13 cellular contexts compared by ENCODE assay signal in genomic region chr11:119743041-119743440, GRCh38. TPM values are rescaled to one million over a fixed set of nuclear protein-coding genes. Genes with fewer than 3 reads are reported as not detected.
DNase-seq lines count a peak whose midpoint lies in the region; ATAC-seq and TF ChIP-seq lines count a peak whose summit lies in the region.
"Had no signal": no experiment of that assay in that cellular context is flagged by ENCODE, and none has a peak within 500 bp of the region (broad histone marks: within the 10 kb centered on the region; RNA-seq: fewer than 3 reads in every experiment).

No MANE protein-coding gene starts in this region.

- no peak for ATAC-seq in naive thymus-derived CD4-positive, alpha-beta T cell
- no peak for ATAC-seq in upper lobe of right lung
- ATAC-seq in HG03095 (IDR thresholded peaks at IDR 0.05; ENCODE audit: unreplicated experiment) = no peak
- no peak for ATAC-seq in HG03045 (IDR thresholded peaks at IDR 0.05; ENCODE audit: unreplicated experiment)

- BruUV-seq in mammary epithelial cell (replicated peaks; lab: Mats Ljungman, UMichigan) = no TSS peak

- H3K27me3 ChIP-seq in breast epithelium (peaks cover 0 to 7% of the 10 kb centered on the region in 2 donors), mammary epithelial cell (ENCODE audit: insufficient read depth, low read length) (peaks cover 2% of the 10 kb centered on the region), colonic mucosa (peaks cover 3% of the 10 kb centered on the region), upper lobe of right lung (peaks cover 45% of the 10 kb centered on the region)
- no peaks in the 10 kb centered on the region for H3K27me3 ChIP-seq in naive thymus-derived CD4-positive, alpha-beta T cell (ENCODE audit: control insufficient read depth in 2 of 2, insufficient read depth in 2 of 2, low read length in 2 of 2)
- H3K27me3 ChIP-seq: vagina had no signal

- peaks cover 6 to 16% (median 11%) of the 10 kb centered on the region in 7 donors for H3K4me1 Mint-ChIP-seq in naive thymus-derived CD4-positive, alpha-beta T cell

- H3K27ac ChIP-seq in breast epithelium (peak overlapping the region; percentile 67 to 72), mammary epithelial cell (ENCODE audit: insufficient read depth, low read depth, low read length) (no peak overlapping the region), colonic mucosa (peak overlapping the region; percentile 40), upper lobe of right lung (no peak overlapping the region)
- H3K27ac ChIP-seq in naive thymus-derived CD4-positive, alpha-beta T cell (ENCODE audit: low read depth, low read length) = no peak overlapping the region
- H3K27ac ChIP-seq: stomach, vagina had no signal

- no peak overlapping the region for H3K9ac ChIP-seq in mammary epithelial cell (ENCODE audit: insufficient read depth, low read length)
- no peak overlapping the region for H3K9ac ChIP-seq in colonic mucosa (ENCODE audit: low read depth in 2 of 2, low read length in 2 of 2)

- no peaks in the 10 kb centered on the region for H3K4me1 ChIP-seq in breast epithelium
- peaks cover 10% of the 10 kb centered on the region for H3K4me1 ChIP-seq in mammary epithelial cell (ENCODE audit: insufficient read depth, low read length)
- H3K4me1 ChIP-seq in colonic mucosa = peaks cover 11% of the 10 kb centered on the region
- H3K4me1 ChIP-seq in naive thymus-derived CD4-positive, alpha-beta T cell (ENCODE audit: control insufficient read depth in 2 of 2, insufficient read depth in 2 of 2, low read length in 2 of 2) = peaks cover 0 to 4% of the 10 kb centered on the region in 2 donors
- H3K4me1 ChIP-seq in upper lobe of right lung = peaks cover 6% of the 10 kb centered on the region

- POLR2A ChIA-PET in naive thymus-derived CD4-positive, alpha-beta T cell (lab: Charles Lee) = no interaction called here

- H3K4me3 ChIP-seq in breast epithelium (no peak overlapping the region), mammary epithelial cell (replicated peaks in 1 of 3; ENCODE audit: insufficient read depth in 1 of 3, low read depth in 2 of 3, low read length in 3 of 3) (no peak overlapping the region), colonic mucosa (no peak overlapping the region), upper lobe of right lung (no peak overlapping the region)
- H3K4me3 ChIP-seq in naive thymus-derived CD4-positive, alpha-beta T cell (ENCODE audit: low read length) = no peak overlapping the region

- H4K20me1 ChIP-seq in mammary epithelial cell (ENCODE audit: insufficient read depth, low read length) = no peaks in the 10 kb centered on the region

- peaks cover 41 to 61% (median 44%) of the 10 kb centered on the region in 5 donors for H3K27me3 Mint-ChIP-seq in naive thymus-derived CD4-positive, alpha-beta T cell

- H3K4me3 Mint-ChIP-seq in naive thymus-derived CD4-positive, alpha-beta T cell = peak overlapping the region in 9 of 10 donors; percentile 2 to 89 (median 71)

- no peak overlapping the region for H3K27ac Mint-ChIP-seq in naive thymus-derived CD4-positive, alpha-beta T cell
- H3K27ac Mint-ChIP-seq: CD4-positive, CD25-positive, alpha-beta regulatory T cell had no signal

- CTCF ChIA-PET in mammary epithelial cell (lab: Charles Lee; ENCODE audit: low non-redundant PET) = no interaction called here
- CTCF ChIA-PET in naive thymus-derived CD4-positive, alpha-beta T cell (lab: Charles Lee) = interaction anchor here (0.9 kb wide), 1 partner anchor 100 kb away, joined by 3 read pairs; no protein-coding TSS in a partner anchor

- 48% methylated on average over 5 of the region's 9 CpGs for WGBS in mammary epithelial cell (ENCODE audit: low coverage, missing lambda C conversion rate)

- in situ Hi-C loops in mammary epithelial cell (cut with MboI; ENCODE audit: low sequenced_read_pairs in 2 of 2) = loop anchor here in 1 of 2 donors (25.0 kb wide), 2 partner anchors 256 to 369 kb away; no protein-coding TSS in a partner anchor

- intact Hi-C loops in breast epithelium (cut with DNase I; ENCODE audit: low total_unique reads) (no loop called here), mammary epithelial cell (cut with micrococcal nuclease) (no loop called here), colonic mucosa (cut with DNase I) (no loop called here), upper lobe of right lung (cut with DNase I) (no loop called here)
- intact Hi-C loops in naive thymus-derived CD4-positive, alpha-beta T cell (cut with micrococcal nuclease) = no loop called here

- no peaks in the 10 kb centered on the region for H3K79me2 ChIP-seq in mammary epithelial cell (ENCODE audit: insufficient read depth, low read length)

- no peaks in the 10 kb centered on the region for H3K36me3 ChIP-seq in breast epithelium
- H3K36me3 ChIP-seq in mammary epithelial cell (ENCODE audit: insufficient read depth, low read length) = no peaks in the 10 kb centered on the region
- no peaks in the 10 kb centered on the region for H3K36me3 ChIP-seq in colonic mucosa
- H3K36me3 ChIP-seq in naive thymus-derived CD4-positive, alpha-beta T cell (ENCODE audit: control insufficient read depth in 2 of 3, insufficient read depth in 3 of 3, low read length in 3 of 3) = no peaks in the 10 kb centered on the region
- H3K36me3 ChIP-seq in upper lobe of right lung = no peaks in the 10 kb centered on the region
- H3K36me3 ChIP-seq: esophagus squamous epithelium, stomach, vagina had no signal

- no peak for TF ChIP-seq POLR2A in breast epithelium (IDR thresholded peaks at IDR 0.05)

- TF ChIP-seq CTCF in breast epithelium (IDR thresholded peaks at IDR 0.05) = no peak
- no peak for TF ChIP-seq CTCF in mammary epithelial cell (conservative IDR thresholded peaks at IDR 0.05 in 1 of 2, IDR thresholded peaks at IDR 0.05 in 1 of 2; ENCODE audit: extremely low read depth in 1 of 2, insufficient read depth in 1 of 2, low read depth in 1 of 2, low read length in 2 of 2)
- TF ChIP-seq CTCF in colonic mucosa (IDR thresholded peaks at IDR 0.05) = no peak
- no peak for TF ChIP-seq CTCF in upper lobe of right lung (IDR thresholded peaks at IDR 0.05)

- no peak overlapping the region for H2AFZ ChIP-seq in mammary epithelial cell (ENCODE audit: low read depth, low read length)

- DNase-seq in breast epithelium (ENCODE audit: low spot score in 2 of 2) (no peak), mammary epithelial cell (no peak), colonic mucosa (peak; percentile 77), upper lobe of right lung (peak; percentile 39), T-helper 9 cell (no peak)
- no peak for DNase-seq in naive thymus-derived CD4-positive, alpha-beta T cell
- DNase-seq: CD4-positive, CD25-positive, alpha-beta regulatory T cell; DND-41; esophagus squamous epithelium; stomach had no signal

- dilution Hi-C loops in mammary epithelial cell (cut with HindIII; ENCODE audit: low sequenced_read_pairs) = no loop called here

- peaks cover 0 to 1% (median 0%) of the 10 kb centered on the region in 5 donors for H3K36me3 Mint-ChIP-seq in naive thymus-derived CD4-positive, alpha-beta T cell
- H3K36me3 Mint-ChIP-seq: CD4-positive, CD25-positive, alpha-beta regulatory T cell had no signal

- H3K9me3 ChIP-seq in breast epithelium = no peaks in the 10 kb centered on the region
- no peaks in the 10 kb centered on the region for H3K9me3 ChIP-seq in mammary epithelial cell (replicated peaks; ENCODE audit: insufficient read depth, low read length)
- no peaks in the 10 kb centered on the region for H3K9me3 ChIP-seq in colonic mucosa
- no peaks in the 10 kb centered on the region for H3K9me3 ChIP-seq in naive thymus-derived CD4-positive, alpha-beta T cell (ENCODE audit: control insufficient read depth in 2 of 3, low read length in 3 of 3)
- no peaks in the 10 kb centered on the region for H3K9me3 ChIP-seq in upper lobe of right lung
- H3K9me3 ChIP-seq: esophagus squamous epithelium, stomach, vagina had no signal

- no peaks in the 10 kb centered on the region for H3K9me3 Mint-ChIP-seq in naive thymus-derived CD4-positive, alpha-beta T cell

- no peak overlapping the region for H3K4me2 ChIP-seq in mammary epithelial cell (ENCODE audit: insufficient read depth, low read depth, low read length)

RNA-seq across cellular contexts. Expression of gene NECTIN1, which starts 14.0 kb away (rescaled TPM):
- total RNA-seq in breast epithelium (1 to 10 TPM; 2.6 to 6.6 (median 4.5) TPM), mammary epithelial cell (100 to 1,000 TPM in 1 of 2 donors, 10 to 100 TPM in 1; 60.8 to 162 TPM), colonic mucosa (10 to 100 TPM; 53.0 to 59.9 TPM), upper lobe of right lung (10.4 TPM)
- polyA plus RNA-seq in mammary epithelial cell = 103 TPM
- polyA minus RNA-seq in mammary epithelial cell = 278 TPM
- total RNA-seq in naive thymus-derived CD4-positive, alpha-beta T cell = 1 to 10 TPM in 4 of 5 experiments, under 1 TPM in 1; 0.87 to 4.2 (median 2.4) TPM
- polyA plus RNA-seq in naive thymus-derived CD4-positive, alpha-beta T cell = 1 to 10 TPM in 1 of 2 donors, under 1 TPM in 1; 0.30 to 1.1 TPM

Comparison
In these comparisons a context has a peak if more than half of its experiments do, and no peak if none do; other contexts are left out.
1. H3K27ac ChIP-seq: peak in breast epithelium (2 of 2) and colonic mucosa (single experiment); none in mammary epithelial cell (single experiment), naive thymus-derived CD4-positive, alpha-beta T cell (single experiment) and upper lobe of right lung (single experiment).
2. DNase-seq: peak in colonic mucosa (single experiment) and upper lobe of right lung (single experiment); none in breast epithelium (0 of 2), mammary epithelial cell (single experiment), naive thymus-derived CD4-positive, alpha-beta T cell (0 of 9) and T-helper 9 cell (single experiment).